8 cellular contexts compared by ENCODE assay signal in the genomic region with DNA sequence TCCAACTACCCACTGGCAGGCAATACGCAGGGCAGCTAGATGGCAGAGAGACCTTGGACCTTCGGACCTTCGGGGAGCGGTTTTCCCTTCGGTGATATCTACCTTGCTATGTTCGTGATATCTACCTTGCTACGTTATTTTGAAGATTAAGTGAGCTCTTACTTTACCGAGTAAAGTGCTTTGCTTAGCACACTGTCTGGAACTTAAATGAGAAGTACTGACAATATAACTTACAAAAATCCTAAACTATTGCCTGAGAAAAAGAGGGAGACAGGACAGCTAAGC. TPM values are rescaled to one million over a fixed set of nuclear protein-coding genes. Genes with fewer than 3 reads are reported as not detected.
A peak's percentile ranks its signal among the peaks of the same experiment; 100 is the strongest.
DNase-seq lines count a peak whose midpoint lies in the region; ATAC-seq and TF ChIP-seq lines count a peak whose summit lies in the region.

No MANE protein-coding gene starts in this region.

- H3K9me3 Mint-ChIP-seq in activated naive CD4-positive, alpha-beta T cell treated with anti-CD3 and anti-CD28 coated beads for 36 hours: no peaks in the 10 kb centered on the region

- peaks cover 23% of the 10 kb centered on the region for H3K4me1 Mint-ChIP-seq in activated naive CD4-positive, alpha-beta T cell treated with anti-CD3 and anti-CD28 coated beads for 36 hours (ENCODE audit: low read depth)

- peak overlapping the region; percentile 82 for H3K4me3 Mint-ChIP-seq in activated naive CD4-positive, alpha-beta T cell treated with anti-CD3 and anti-CD28 coated beads for 36 hours

- CTCF ChIA-PET in activated naive CD4-positive, alpha-beta T cell treated with anti-CD3 and anti-CD28 coated beads for 36 hours (lab: Charles Lee): interaction anchor here (1.1 to 2.0 kb wide), 3 partner anchors 12 to 127 kb away, joined by 3 to 8 read pairs (median 6); no protein-coding TSS in a partner anchor
- CTCF ChIA-PET in Panc1 (lab: Charles Lee): interaction anchor here (0.6 to 3.2 kb wide), 2 partner anchors 38 to 129 kb away, joined by 4 to 14 read pairs; no protein-coding TSS in a partner anchor

- no TSS peak for BruUV-seq in Panc1 (replicated peaks; lab: Mats Ljungman, UMichigan)

- POLR2A ChIA-PET in Panc1 (lab: Charles Lee): interaction anchor here (0.6 to 0.8 kb wide), 4 partner anchors 10 to 68 kb away, joined by 3 to 9 read pairs (median 3); no protein-coding TSS in a partner anchor

- H3K4me1 ChIP-seq in Panc1 (ENCODE audit: control insufficient read depth, insufficient read depth, low read length) (peaks cover 17% of the 10 kb centered on the region), skeletal muscle satellite cell (ENCODE audit: control insufficient read depth, insufficient read depth, low read length) (peaks cover 22% of the 10 kb centered on the region)

- H3K27me3 ChIP-seq in Panc1 (ENCODE audit: control insufficient read depth, insufficient read depth, low read length) (no peaks in the 10 kb centered on the region), skeletal muscle satellite cell (ENCODE audit: control insufficient read depth, insufficient read depth, low read length) (no peaks in the 10 kb centered on the region)

- H3K4me3 ChIP-seq in Panc1 (ENCODE audit: low read depth in 2 of 2, low read length in 2 of 2) (peak overlapping the region; percentile 57 to 76), fibroblast of pulmonary artery (replicated peaks; ENCODE audit: low read depth, low read length) (peak overlapping the region; percentile 74), skeletal muscle satellite cell (ENCODE audit: low read length) (peak overlapping the region; percentile 92)

- peak overlapping the region; percentile 100 for H3K27ac ChIP-seq in Panc1 (ENCODE audit: low read length)

- no peaks in the 10 kb centered on the region for H3K36me3 ChIP-seq in Panc1 (ENCODE audit: control insufficient read depth, insufficient read depth, low read length)
- H3K36me3 ChIP-seq in skeletal muscle satellite cell (ENCODE audit: insufficient read depth, low read length): no peaks in the 10 kb centered on the region

- H3K36me3 Mint-ChIP-seq in activated naive CD4-positive, alpha-beta T cell treated with anti-CD3 and anti-CD28 coated beads for 36 hours (ENCODE audit: low read depth): no peaks in the 10 kb centered on the region

- intact Hi-C loops in activated naive CD4-positive, alpha-beta T cell treated with anti-CD3 and anti-CD28 coated beads for 36 hours (cut with micrococcal nuclease): loop anchor here (1.0 to 10.0 kb wide), 11 partner anchors 108 to 1951 kb away; a partner anchor contains a TSS
- intact Hi-C loops in Panc1 (cut with micrococcal nuclease; ENCODE audit: unreplicated experiment): loop anchor here (2.0 kb wide), 1 partner anchor 65 kb away; a partner anchor contains a TSS

- peak overlapping the region; percentile 100 for H3K9ac ChIP-seq in skeletal muscle satellite cell (ENCODE audit: low read depth, low read length)

- no peaks in the 10 kb centered on the region; the same call in 1 of the 2 replicates for H3K9me3 ChIP-seq in Panc1 (ENCODE audit: control insufficient read depth, insufficient read depth, low read depth, low read length)
- no peaks in the 10 kb centered on the region for H3K9me3 ChIP-seq in skeletal muscle satellite cell (replicated peaks; ENCODE audit: low read length)

- in situ Hi-C loops in Panc1 (cut with HindIII; ENCODE audit: low pct_unique_long_range_greater_than_20kb, low sequenced_read_pairs): no loop called here

- peak overlapping the region; percentile 85 for H3K4me2 ChIP-seq in skeletal muscle satellite cell (ENCODE audit: low read length)

- no peaks in the 10 kb centered on the region for H3K27me3 Mint-ChIP-seq in activated naive CD4-positive, alpha-beta T cell treated with anti-CD3 and anti-CD28 coated beads for 36 hours (ENCODE audit: low read depth)

- DNase-seq in activated naive CD4-positive, alpha-beta T cell treated with anti-CD3 and anti-CD28 coated beads for 36 hours: no peak
- DNase-seq in activated naive CD4-positive, alpha-beta T cell treated with Interleukin-2 at 50 U/mL for 16 hours: no peak
- DNase-seq in Panc1 (ENCODE audit: low read depth, low spot score) (no peak), fibroblast of pulmonary artery (ENCODE audit: low read depth) (no peak), NCI-H774 (lab: John Stamatoyannopoulos, UW) (no peak)
- DNase-seq in NK-92 treated with Interleukin-12 subunit alpha and Interleukin-12 subunit beta, amount 100 ng/mL, for 24 hours (lab: John Stamatoyannopoulos, UW): no peak
- DNase-seq in activated CD4-positive, CD25-positive, alpha-beta regulatory T cell (lab: John Stamatoyannopoulos, UW): no peak

- ATAC-seq in Panc1: no peak

- no peak for TF ChIP-seq CTCF in Panc1 (IDR thresholded peaks at IDR 0.05)
- TF ChIP-seq CTCF in fibroblast of pulmonary artery (IDR thresholded peaks at IDR 0.05; ENCODE audit: low read length, missing control alignments): no peak

- H3K27ac Mint-ChIP-seq in activated naive CD4-positive, alpha-beta T cell treated with anti-CD3 and anti-CD28 coated beads for 36 hours: peak overlapping the region; percentile 90

RNA-seq across cellular contexts. Expression of a gene that starts 1.0 kb away (rescaled TPM):
- 10 to 100 TPM; 19.3 to 24.3 TPM for total RNA-seq in activated naive CD4-positive, alpha-beta T cell treated with anti-CD3 and anti-CD28 coated beads for 36 hours
- 12.5 TPM for total RNA-seq in Panc1 (2021; ENCODE audit: unreplicated experiment)
- polyA plus RNA-seq in Panc1 (2012; ENCODE audit: insufficient read length): 8.6 TPM
- 5.1 and 6.1 TPM in 2 replicates for total RNA-seq in skeletal muscle satellite cell (2012; rRNA removed)
